ENCODE assay signal across 8 cellular contexts in genomic region chr10:131453772-131454634, GRCh38.
DNase-seq lines count a peak whose midpoint lies in the region; ATAC-seq, FAIRE-seq and TF ChIP-seq lines count a peak whose summit lies in the region.

No MANE protein-coding gene starts in this region.

- intact Hi-C loops in HepG2 (cut with micrococcal nuclease; ENCODE audit: unreplicated experiment), result loop anchor here (10.0 kb wide), 1 partner anchor 421 kb away; no protein-coding TSS in a partner anchor

- H3K9me3 Mint-ChIP-seq in CD4-positive, CD25-positive, alpha-beta regulatory T cell, result peaks cover 0 to 2% (median 0%) of the 10 kb centered on the region in 7 donors

- WGBS in HepG2 (ENCODE audit: low lambda C conversion rate), result 19% methylated on average over 18 of the region's 27 CpGs

- H3K27me3 Mint-ChIP-seq in CD4-positive, CD25-positive, alpha-beta regulatory T cell, result peaks cover 15% of the 10 kb centered on the region

- no peak overlapping the region for H2AFZ ChIP-seq in HepG2 (ENCODE audit: low read length)

- in situ Hi-C loops in HepG2 (cut with HindIII; ENCODE audit: extremely low pct_ligation_motif_present, low pct_unique_long_range_greater_than_20kb), result loop anchor here (10.0 kb wide), 1 partner anchor 331 kb away; no protein-coding TSS in a partner anchor

- H3K4me3 Mint-ChIP-seq in CD4-positive, CD25-positive, alpha-beta regulatory T cell, result peak overlapping the region in 1 of 4 donors; percentile 71

- no peak for TF ChIP-seq EP300 in HepG2 (IDR thresholded peaks at IDR 0.05; ENCODE audit: low read depth in 2 of 2, low read length in 2 of 2)
- no peak for TF ChIP-seq EP300 in HepG2 (CRISPR knock-in tag; IDR thresholded peaks at IDR 0.05; ENCODE audit: borderline replicate concordance)

- H3K4me2 ChIP-seq in HepG2 (ENCODE audit: low read depth, low read length), result no peak overlapping the region

- peaks cover 2% of the 10 kb centered on the region for H3K27me3 ChIP-seq in CD4-positive, CD25-positive, alpha-beta regulatory T cell (ENCODE audit: control insufficient read depth, insufficient read depth, low read length)
- H3K27me3 ChIP-seq in WERI-Rb-1 (ENCODE audit: insufficient read depth, low read depth, severe bottlenecking) (no peaks in the 10 kb centered on the region), HepG2 (ENCODE audit: control insufficient read depth in 1 of 2, insufficient read depth in 2 of 2, low read length in 2 of 2) (peaks cover 0 to 31% of the 10 kb centered on the region in 2 experiments; a peak in 4 of 5 replicates)

- H3K4me3 ChIP-seq in CD4-positive, CD25-positive, alpha-beta regulatory T cell (ENCODE audit: low read depth, low read length), result no peak overlapping the region
- H3K4me3 ChIP-seq in WERI-Rb-1 (ENCODE audit: low read depth, low read length) (no peak overlapping the region), choroid plexus epithelial cell (ENCODE audit: low read depth, low read length) (no peak overlapping the region), HepG2 (replicated peaks in 1 of 3; ENCODE audit: insufficient read depth in 1 of 3, low read depth in 2 of 3, low read length in 3 of 3) (no peak overlapping the region)

- no TSS peak for BruUV-seq in HepG2 (replicated peaks; lab: Mats Ljungman, UMichigan)

- CTCF ChIA-PET in HepG2 (lab: Yijun Ruan, JAX; ENCODE audit: low intra/inter-chr PET ratio, low total read pairs), result interaction anchor here (1.4 to 1.6 kb wide), 2 partner anchors 333 to 421 kb away, joined by 6 to 7 read pairs; no protein-coding TSS in a partner anchor

- no peaks in the 10 kb centered on the region for H3K79me2 ChIP-seq in HepG2 (ENCODE audit: insufficient read depth, low read length)

- no peaks in the 10 kb centered on the region for H3K36me3 Mint-ChIP-seq in CD4-positive, CD25-positive, alpha-beta regulatory T cell

- FAIRE-seq in HepG2 (lab: Jason Lieb, UNC), result peak; percentile 43

- no peak overlapping the region for H3K9ac ChIP-seq in HepG2 (ENCODE audit: insufficient read depth, low read depth, low read length)

- TF ChIP-seq POLR2A in HepG2 (IDR thresholded peaks at IDR 0.05; ENCODE audit: insufficient read depth in 1 of 2, low read depth in 2 of 2, low read length in 2 of 2), result no peak

- H3K4me1 ChIP-seq in CD4-positive, CD25-positive, alpha-beta regulatory T cell (ENCODE audit: control insufficient read depth, insufficient read depth, low read length, poor library complexity, severe bottlenecking), result peaks cover 5% of the 10 kb centered on the region
- no peaks in the 10 kb centered on the region for H3K4me1 ChIP-seq in HepG2 (ENCODE audit: insufficient read depth, low read length)

- peak; percentile 5 to 43 (median 26) for DNase-seq in CD4-positive, CD25-positive, alpha-beta regulatory T cell
- DNase-seq in WERI-Rb-1 (peak; percentile 87), choroid plexus epithelial cell (ENCODE audit: low read depth) (peak; percentile 20), HepG2 (ENCODE audit: low spot score) (peak; percentile 12), NCI-H510A (lab: John Stamatoyannopoulos, UW) (no peak)
- peak; percentile 33 to 79 (median 57) for DNase-seq in stimulated activated CD4-positive, alpha-beta T cell treated with anti-CD3 and anti-CD28 coated beads, TNF-alpha, amount 100 ng/mL, for 24 hours (ENCODE audit: low read depth in 3 of 3)

- no peaks in the 10 kb centered on the region for H3K36me3 ChIP-seq in CD4-positive, CD25-positive, alpha-beta regulatory T cell (ENCODE audit: control insufficient read depth, insufficient read depth, low read length)
- H3K36me3 ChIP-seq in WERI-Rb-1 (no peaks in the 10 kb centered on the region), HepG2 (replicated peaks in 1 of 2; ENCODE audit: control insufficient read depth in 1 of 2, insufficient read depth in 2 of 2, low read length in 2 of 2) (no peaks in the 10 kb centered on the region)

- H3K4me1 Mint-ChIP-seq in CD4-positive, CD25-positive, alpha-beta regulatory T cell, result peaks cover 0 to 12% (median 1%) of the 10 kb centered on the region in 4 donors

- POLR2A ChIA-PET in HepG2 (lab: Yijun Ruan, JAX), result no interaction called here

- no peak for TF ChIP-seq RAD21 in HepG2 (CRISPR knock-in tag; IDR thresholded peaks at IDR 0.05)

- TF ChIP-seq CTCF in WERI-Rb-1 (IDR thresholded peaks at IDR 0.05; ENCODE audit: low read depth, low read length), result peak; percentile 65
- peak; percentile 40 for TF ChIP-seq CTCF in choroid plexus epithelial cell (conservative IDR thresholded peaks at IDR 0.05; ENCODE audit: low read depth, low read length)
- peak; percentile 69 for TF ChIP-seq CTCF in HepG2 (CRISPR knock-in tag; IDR thresholded peaks at IDR 0.05)

- no peaks in the 10 kb centered on the region for H3K9me3 ChIP-seq in CD4-positive, CD25-positive, alpha-beta regulatory T cell (ENCODE audit: control insufficient read depth in 2 of 2, low read length in 2 of 2)
- no peaks in the 10 kb centered on the region for H3K9me3 ChIP-seq in WERI-Rb-1 (ENCODE audit: severe bottlenecking)
- H3K9me3 ChIP-seq in HepG2 (ENCODE audit: low read length), result no peaks in the 10 kb centered on the region

- no peaks in the 10 kb centered on the region for H4K20me1 ChIP-seq in HepG2 (ENCODE audit: insufficient read depth, low read length)

- no peak for ATAC-seq in CD4-positive, CD25-positive, alpha-beta regulatory T cell (ENCODE audit: low read depth in 2 of 2)
- ATAC-seq in HG03354 (IDR thresholded peaks at IDR 0.05; ENCODE audit: poor library complexity, severe bottlenecking, unreplicated experiment) (peak; percentile 69), HepG2 (peak; percentile 59; the same call in 2 of the 3 replicates), HG02588 (IDR thresholded peaks at IDR 0.05; ENCODE audit: unreplicated experiment) (no peak)

- H3K27ac ChIP-seq in CD4-positive, CD25-positive, alpha-beta regulatory T cell (ENCODE audit: insufficient read depth, low read length, poor library complexity, severe bottlenecking), result no peak overlapping the region
- H3K27ac ChIP-seq in WERI-Rb-1 (peak overlapping the region; percentile 39), HepG2 (ENCODE audit: extremely low read length, insufficient read depth, low read length) (no peak overlapping the region)

- H3K27ac Mint-ChIP-seq in CD4-positive, CD25-positive, alpha-beta regulatory T cell, result no peak overlapping the region

TF ChIP-seq in HepG2, 621 proteins besides CTCF, POLR2A, EP300 and RAD21:
- TF ChIP-seq STAG1 (CRISPR knock-in tag; IDR thresholded peaks at IDR 0.05), result peak; percentile 51
- TF ChIP-seq TFAP4 (IDR thresholded peaks at IDR 0.05; ENCODE audit: borderline replicate concordance, low read depth), result no peak
- no peak for TF ChIP-seq ATM (IDR thresholded peaks at IDR 0.05; ENCODE audit: borderline replicate concordance)
- peak; percentile 44; the same call in 1 of the 2 replicates for TF ChIP-seq SMC3 (IDR thresholded peaks at IDR 0.05; ENCODE audit: low read length)

Comparison
In these comparisons a context has a peak if more than half of its experiments do, and no peak if none do; other contexts are left out.
1. ATAC-seq: peak in HG03354 (single experiment) and HepG2 (single experiment); none in CD4-positive, CD25-positive, alpha-beta regulatory T cell (0 of 2) and HG02588 (single experiment).
2. Peak in every context shown above with its lines, with median percentiles within 50 percentile points of each other: CTCF ChIP-seq.